In genomic region chr11:43988040-43988793, GRCh38 we compare ENCODE assay signal across 9 cellular contexts. TPM values are rescaled to one million over a fixed set of nuclear protein-coding genes. Genes with fewer than 3 reads are reported as not detected.
A peak's percentile ranks its signal among the peaks of the same experiment; 100 is the strongest.
DNase-seq lines count a peak whose midpoint lies in the region; ATAC-seq and TF ChIP-seq lines count a peak whose summit lies in the region.
"Had no signal": no experiment of that assay in that cellular context is flagged by ENCODE, and none has a peak within 500 bp of the region (broad histone marks: within the 10 kb centered on the region; RNA-seq: fewer than 3 reads in every experiment).

No MANE protein-coding gene starts in this region.

- H3K36me3 Mint-ChIP-seq in mesothelial cell of epicardium, result no peaks in the 10 kb centered on the region

- H3K9me3 Mint-ChIP-seq in mesothelial cell of epicardium, result no peaks in the 10 kb centered on the region
- H3K9me3 Mint-ChIP-seq: dendritic cell treated with granulocyte-macrophage colony-stimulating factor and Interleukin-4, amounts not matched to agents 40 ng/mL and 50 ng/mL, for 4 days had no signal

- H3K27me3 Mint-ChIP-seq in mesothelial cell of epicardium (ENCODE audit: low read depth), result peaks cover 20% of the 10 kb centered on the region
- H3K27me3 Mint-ChIP-seq: dendritic cell treated with granulocyte-macrophage colony-stimulating factor and Interleukin-4, amounts not matched to agents 40 ng/mL and 50 ng/mL, for 4 days had no signal

- H3K36me3 ChIP-seq in upper lobe of right lung, result no peaks in the 10 kb centered on the region

- H3K27me3 ChIP-seq in upper lobe of right lung, result no peaks in the 10 kb centered on the region

- H3K9me3 ChIP-seq in upper lobe of right lung, result no peaks in the 10 kb centered on the region

- peak overlapping the region; percentile 67 for H3K27ac Mint-ChIP-seq in mesothelial cell of epicardium
- H3K27ac Mint-ChIP-seq: dendritic cell treated with granulocyte-macrophage colony-stimulating factor and Interleukin-4, amounts not matched to agents 40 ng/mL and 50 ng/mL, for 4 days had no signal

- H3K4me3 ChIP-seq in upper lobe of right lung, result no peak overlapping the region

- DNase-seq in NCI-H82 treated with DMSO at 0.1 percent for 48 hours (lab: John Stamatoyannopoulos, UW; ENCODE audit: unreplicated experiment), result peak; percentile 53
- DNase-seq in mesothelial cell of epicardium (ENCODE audit: low spot score in 2 of 2, unreplicated experiment in 2 of 2), result no peak
- no peak for DNase-seq in upper lobe of right lung
- DNase-seq in NCI-H748 treated with DMSO at 0.1 percent for 48 hours (lab: John Stamatoyannopoulos, UW), result no peak
- DNase-seq in NCI-H510A treated with DMSO at 0.1 percent for 48 hours (lab: John Stamatoyannopoulos, UW), result no peak
- no peak for DNase-seq in activated gamma-delta T cell (lab: John Stamatoyannopoulos, UW)
- DNase-seq: NCI-H1105 had no signal

- H3K4me1 ChIP-seq in upper lobe of right lung, result peaks cover 68% of the 10 kb centered on the region

- TF ChIP-seq CTCF in mesothelial cell of epicardium (IDR thresholded peaks at IDR 0.05; ENCODE audit: unreplicated experiment), result no peak
- peak; percentile 27 for TF ChIP-seq CTCF in upper lobe of right lung (IDR thresholded peaks at IDR 0.05)

- ATAC-seq in upper lobe of right lung, result no peak

- intact Hi-C loops in upper lobe of right lung (cut with DNase I), result no loop called here

- H3K27ac ChIP-seq in cingulate gyrus (ENCODE audit: low read depth, low read length) (peak overlapping the region; percentile 69), upper lobe of right lung (peak overlapping the region; percentile 76)

- H3K4me3 Mint-ChIP-seq in mesothelial cell of epicardium, result no peak overlapping the region
- H3K4me3 Mint-ChIP-seq: dendritic cell treated with granulocyte-macrophage colony-stimulating factor and Interleukin-4, amounts not matched to agents 40 ng/mL and 50 ng/mL, for 4 days had no signal

- peaks cover 18% of the 10 kb centered on the region for H3K4me1 Mint-ChIP-seq in mesothelial cell of epicardium

RNA-seq across cellular contexts. Expression of gene C11orf96, which starts 45.8 kb away (rescaled TPM):
- total RNA-seq in mesothelial cell of epicardium, result 2.1 to 2.6 TPM (median 2.4 TPM) in 3 replicates
- 139 TPM for total RNA-seq in upper lobe of right lung

RNA-seq across cellular contexts. Expression of gene ACCSL, which starts 59.6 kb away (rescaled TPM):
- total RNA-seq in mesothelial cell of epicardium (not detected in 3 replicates), upper lobe of right lung (not detected)

Comparison
In these comparisons a context has a peak if more than half of its experiments do, and no peak if none do; other contexts are left out.
1. RNA of gene C11orf96, which starts 45.8 kb away (total RNA-seq): 139 TPM in upper lobe of right lung (single experiment); 2.1 to 2.6 TPM in mesothelial cell of epicardium; every median in the first group is over 10 times any median in the second.